ENCODE assay signal across 12 cellular contexts in genomic region chr6:21946298-21946783, GRCh38.
DNase-seq lines count a peak whose midpoint lies in the region; TF ChIP-seq lines count a peak whose summit lies in the region.
"Had no signal": no experiment of that assay in that cellular context is flagged by ENCODE, and none has a peak within 500 bp of the region (broad histone marks: within the 10 kb centered on the region; RNA-seq: fewer than 3 reads in every experiment).

No MANE protein-coding gene starts in this region.

- DNase-seq in EH (ENCODE audit: low read depth) = peak; percentile 97
- peak; percentile 78 for DNase-seq in NCI-H2107 treated with DMSO at 0.1 percent for 48 hours (lab: John Stamatoyannopoulos, UW; ENCODE audit: unreplicated experiment)
- peak; percentile 77 to 97 for DNase-seq in cardiac fibroblast (ENCODE audit: low read depth in 2 of 2)
- no peak for DNase-seq in progenitor cell of endocrine pancreas (ENCODE audit: low spot score, unreplicated experiment)
- DNase-seq in anterior cingulate cortex (lab: John Stamatoyannopoulos, UW) = no peak
- DNase-seq in 8988T = no peak
- no peak for DNase-seq in activated CD4-positive, CD25-positive, alpha-beta regulatory T cell treated with anti-CD3 and anti-CD28 coated beads, Interleukin-2, amount 50 U/mL, for 72 hours
- no peak for DNase-seq in NOMO-1 (lab: John Stamatoyannopoulos, UW; ENCODE audit: unreplicated experiment in 2 of 2)
- DNase-seq: activated B cell treated with CpG ODN at 0.5 μM for 24 hours; activated effector memory CD4-positive, alpha-beta T cell treated with anti-CD3 and anti-CD28 coated beads, Interleukin-2, amount 50 U/mL, for 16 hours; NCI-H1092 treated with DMSO at 0.1 percent for 48 hours; OCI-M1 had no signal

- no peaks in the 10 kb centered on the region for H3K27me3 Mint-ChIP-seq in progenitor cell of endocrine pancreas
- H3K27me3 Mint-ChIP-seq: activated B cell treated with CpG ODN at 0.5 μM for 24 hours had no signal

- no peaks in the 10 kb centered on the region for H3K9me3 Mint-ChIP-seq in progenitor cell of endocrine pancreas (ENCODE audit: low read depth)
- H3K9me3 Mint-ChIP-seq: activated B cell treated with CpG ODN at 0.5 μM for 24 hours had no signal

- H3K36me3 Mint-ChIP-seq in progenitor cell of endocrine pancreas (ENCODE audit: insufficient read depth) = peaks cover 1% of the 10 kb centered on the region

- H3K4me3 Mint-ChIP-seq in progenitor cell of endocrine pancreas (ENCODE audit: low read depth) = no peak overlapping the region
- H3K4me3 Mint-ChIP-seq: activated B cell treated with CpG ODN at 0.5 μM for 24 hours had no signal

- TF ChIP-seq CTCF in cardiac fibroblast (IDR thresholded peaks at IDR 0.05; ENCODE audit: low read depth, low read length) (no peak), progenitor cell of endocrine pancreas (IDR thresholded peaks at IDR 0.05; ENCODE audit: unreplicated experiment) (no peak)

- H3K27ac Mint-ChIP-seq in progenitor cell of endocrine pancreas = peak overlapping the region; percentile 58
- H3K27ac Mint-ChIP-seq: activated B cell treated with CpG ODN at 0.5 μM for 24 hours had no signal

- peaks cover 48% of the 10 kb centered on the region for H3K4me1 Mint-ChIP-seq in progenitor cell of endocrine pancreas (ENCODE audit: low read depth)
- H3K4me1 Mint-ChIP-seq: activated B cell treated with CpG ODN at 0.5 μM for 24 hours had no signal

- H3K4me3 ChIP-seq in cardiac fibroblast (replicated peaks in 1 of 2; ENCODE audit: low read depth in 2 of 2, low read length in 2 of 2) = no peak overlapping the region

Comparison
In these comparisons a context has a peak if more than half of its experiments do, and no peak if none do; other contexts are left out.
1. DNase-seq: peak in EH (single experiment), NCI-H2107 treated with DMSO at 0.1 percent for 48 hours (single experiment) and cardiac fibroblast (2 of 2); none in progenitor cell of endocrine pancreas (single experiment), anterior cingulate cortex (0 of 58), 8988T (single experiment), activated CD4-positive, CD25-positive, alpha-beta regulatory T cell treated with anti-CD3 and anti-CD28 coated beads, Interleukin-2, amount 50 U/mL, for 72 hours (single experiment) and NOMO-1 (0 of 2).